Comparison of ENCODE assay signal across 9 cellular contexts in genomic region chr20:21509597-21510331, GRCh38. TPM values are rescaled to one million over a fixed set of nuclear protein-coding genes. Genes with fewer than 3 reads are reported as not detected.
DNase-seq lines count a peak whose midpoint lies in the region; ATAC-seq and TF ChIP-seq lines count a peak whose summit lies in the region.
"Had no signal": no experiment of that assay in that cellular context is flagged by ENCODE, and none has a peak within 500 bp of the region (broad histone marks: within the 10 kb centered on the region; RNA-seq: fewer than 3 reads in every experiment).

No MANE protein-coding gene starts in this region.

- no peak overlapping the region for H3K27ac Mint-ChIP-seq in activated B cell treated with CpG ODN at 0.5 μM for 24 hours
- H3K27ac Mint-ChIP-seq in stimulated activated naive B cell treated with anti-CD40 and anti-IgM and Interleukin-4, amounts not matched to agents 10 μg/mL and 1 μg/mL and 100 μg/mL, for 72 hours: peak overlapping the region; percentile 81

- H3K4me3 Mint-ChIP-seq in activated B cell treated with CpG ODN at 0.5 μM for 24 hours: peak overlapping the region; percentile 77
- peak overlapping the region; percentile 81 to 83 for H3K4me3 Mint-ChIP-seq in stimulated activated naive B cell treated with anti-CD40 and anti-IgM and Interleukin-4, amounts not matched to agents 10 μg/mL and 1 μg/mL and 100 μg/mL, for 72 hours

- H3K9me3 ChIP-seq in gastroesophageal sphincter: no peaks in the 10 kb centered on the region

- H3K4me1 Mint-ChIP-seq in activated B cell treated with CpG ODN at 0.5 μM for 24 hours: peaks cover 44% of the 10 kb centered on the region
- peaks cover 33 to 60% of the 10 kb centered on the region in 2 donors for H3K4me1 Mint-ChIP-seq in stimulated activated naive B cell treated with anti-CD40 and anti-IgM and Interleukin-4, amounts not matched to agents 10 μg/mL and 1 μg/mL and 100 μg/mL, for 72 hours

- intact Hi-C loops in activated B cell treated with CpG ODN at 0.5 μM for 24 hours (cut with micrococcal nuclease): loop anchor here (2.0 to 10.0 kb wide), 3 partner anchors 109 to 1147 kb away; no protein-coding TSS in a partner anchor

- DNase-seq in activated CD4-positive, alpha-beta T cell treated with anti-CD3 and anti-CD28 coated beads for 48 hours: peak; percentile 43
- DNase-seq in activated CD4-positive, alpha-beta T cell treated with anti-CD3 and anti-CD28 coated beads for 4 hours: no peak
- no peak for DNase-seq in activated B cell treated with CpG ODN at 0.5 μM for 24 hours
- DNase-seq in glomerular visceral epithelial cell (ENCODE audit: extremely low spot score): peak; percentile 33
- no peak for DNase-seq in stimulated activated naive B cell treated with anti-CD40 and anti-IgM and Interleukin-4, amounts not matched to agents 10 μg/mL and 1 μg/mL and 100 μg/mL, for 72 hours
- DNase-seq: central memory CD4-positive, alpha-beta T cell had no signal

- POLR2A ChIA-PET in activated B cell treated with CpG ODN at 0.5 μM for 24 hours (lab: Charles Lee): no interaction called here

- H3K9me3 Mint-ChIP-seq in activated B cell treated with CpG ODN at 0.5 μM for 24 hours: no peaks in the 10 kb centered on the region
- H3K9me3 Mint-ChIP-seq in stimulated activated naive B cell treated with anti-CD40 and anti-IgM and Interleukin-4, amounts not matched to agents 10 μg/mL and 1 μg/mL and 100 μg/mL, for 72 hours: no peaks in the 10 kb centered on the region

- CTCF ChIA-PET in activated B cell treated with CpG ODN at 0.5 μM for 24 hours (lab: Charles Lee): interaction anchor here (2.5 kb wide), 1 partner anchor 274 kb away, joined by 6 read pairs; no protein-coding TSS in a partner anchor

- H3K36me3 Mint-ChIP-seq in activated B cell treated with CpG ODN at 0.5 μM for 24 hours (ENCODE audit: low read depth): no peaks in the 10 kb centered on the region
- no peaks in the 10 kb centered on the region for H3K36me3 Mint-ChIP-seq in stimulated activated naive B cell treated with anti-CD40 and anti-IgM and Interleukin-4, amounts not matched to agents 10 μg/mL and 1 μg/mL and 100 μg/mL, for 72 hours

- peak overlapping the region in 1 of 2 donors; percentile 47 for H3K4me3 ChIP-seq in gastroesophageal sphincter

- TF ChIP-seq EP300 in gastroesophageal sphincter (IDR thresholded peaks at IDR 0.05): no peak

- TF ChIP-seq CTCF in activated B cell treated with CpG ODN at 0.5 μM for 24 hours (IDR thresholded peaks at IDR 0.05) (no peak), gastroesophageal sphincter (IDR thresholded peaks at IDR 0.05) (no peak)

- peaks cover 0 to 78% (median 53%) of the 10 kb centered on the region in 3 donors for H3K4me1 ChIP-seq in gastroesophageal sphincter

- H3K27me3 ChIP-seq in gastroesophageal sphincter: peaks cover 100% of the 10 kb centered on the region

- TF ChIP-seq POLR2A in gastroesophageal sphincter (IDR thresholded peaks at IDR 0.05): no peak

- peaks cover 57% of the 10 kb centered on the region for H3K27me3 Mint-ChIP-seq in activated B cell treated with CpG ODN at 0.5 μM for 24 hours
- H3K27me3 Mint-ChIP-seq in stimulated activated naive B cell treated with anti-CD40 and anti-IgM and Interleukin-4, amounts not matched to agents 10 μg/mL and 1 μg/mL and 100 μg/mL, for 72 hours: peaks cover 74 to 88% of the 10 kb centered on the region in 2 donors

- H3K36me3 ChIP-seq in gastroesophageal sphincter: no peaks in the 10 kb centered on the region

- no peak overlapping the region for H3K27ac ChIP-seq in gastroesophageal sphincter

- 8 to 13% methylated on average over 3 to 5 of the region's 40 CpGs for WGBS in gastroesophageal sphincter (ENCODE audit: low coverage in 1 of 2), 2 donors

- no peak for ATAC-seq in activated B cell treated with CpG ODN at 0.5 μM for 24 hours (ENCODE audit: low read depth)
- ATAC-seq in stimulated activated naive B cell treated with anti-CD40 and anti-IgM and Interleukin-4, amounts not matched to agents 10 μg/mL and 1 μg/mL and 100 μg/mL, for 72 hours (replicated peaks): no peak
- no peak for ATAC-seq in GM19452 (IDR thresholded peaks at IDR 0.05; ENCODE audit: unreplicated experiment)
- no peak for ATAC-seq in gastroesophageal sphincter
- no peak for ATAC-seq in GM21367 (IDR thresholded peaks at IDR 0.05; ENCODE audit: unreplicated experiment)

RNA-seq across cellular contexts. Expression of gene NKX2-2, which starts 4.1 kb away (rescaled TPM):
- not detected in 2 replicates for total RNA-seq in activated B cell treated with CpG ODN at 0.5 μM for 24 hours
- not detected for total RNA-seq in gastroesophageal sphincter

Comparison
In these comparisons a context has a peak if more than half of its experiments do, and no peak if none do; other contexts are left out.
1. DNase-seq: peak in activated CD4-positive, alpha-beta T cell treated with anti-CD3 and anti-CD28 coated beads for 48 hours (single experiment) and glomerular visceral epithelial cell (single experiment); none in activated CD4-positive, alpha-beta T cell treated with anti-CD3 and anti-CD28 coated beads for 4 hours (0 of 2), activated B cell treated with CpG ODN at 0.5 μM for 24 hours (single experiment) and stimulated activated naive B cell treated with anti-CD40 and anti-IgM and Interleukin-4, amounts not matched to agents 10 μg/mL and 1 μg/mL and 100 μg/mL, for 72 hours (single experiment).